Comparison of ENCODE assay signal across 2 cellular contexts in genomic region chr18:59006461-59007067, GRCh38.
TF ChIP-seq lines count a peak whose summit lies in the region.

No MANE protein-coding gene starts in this region.

TF ChIP-seq in IMR-90, 13 proteins besides CTCF, POLR2A, EP300 and RAD21:
- TF ChIP-seq RCOR1 (IDR thresholded peaks at IDR 0.05; ENCODE audit: insufficient replicate concordance, low read length) (no peak), MXI1 (IDR thresholded peaks at IDR 0.05; ENCODE audit: borderline replicate concordance, low read depth, low read length) (no peak), BHLHE40 (IDR thresholded peaks at IDR 0.05; ENCODE audit: low read depth, low read length) (no peak), CEBPB (IDR thresholded peaks at IDR 0.05; ENCODE audit: low read depth, low read length) (no peak), RFX5 (IDR thresholded peaks at IDR 0.05; ENCODE audit: low read depth, low read length) (no peak), MAFK (IDR thresholded peaks at IDR 0.05; ENCODE audit: low read depth, low read length) (no peak), MAZ (IDR thresholded peaks at IDR 0.05; ENCODE audit: borderline replicate concordance, low read depth, low read length) (no peak), SMC3 (IDR thresholded peaks at IDR 0.05; ENCODE audit: low read depth, low read length) (no peak), USF2 (IDR thresholded peaks at IDR 0.05; ENCODE audit: low read depth, low read length) (no peak), NFE2L2 (IDR thresholded peaks at IDR 0.05; ENCODE audit: low read depth, low read length) (no peak), FOS (IDR thresholded peaks at IDR 0.05; ENCODE audit: low read depth, low read length) (no peak), CHD1 (IDR thresholded peaks at IDR 0.05; ENCODE audit: low read depth, low read length) (no peak)
- TF ChIP-seq, protein P1, sequence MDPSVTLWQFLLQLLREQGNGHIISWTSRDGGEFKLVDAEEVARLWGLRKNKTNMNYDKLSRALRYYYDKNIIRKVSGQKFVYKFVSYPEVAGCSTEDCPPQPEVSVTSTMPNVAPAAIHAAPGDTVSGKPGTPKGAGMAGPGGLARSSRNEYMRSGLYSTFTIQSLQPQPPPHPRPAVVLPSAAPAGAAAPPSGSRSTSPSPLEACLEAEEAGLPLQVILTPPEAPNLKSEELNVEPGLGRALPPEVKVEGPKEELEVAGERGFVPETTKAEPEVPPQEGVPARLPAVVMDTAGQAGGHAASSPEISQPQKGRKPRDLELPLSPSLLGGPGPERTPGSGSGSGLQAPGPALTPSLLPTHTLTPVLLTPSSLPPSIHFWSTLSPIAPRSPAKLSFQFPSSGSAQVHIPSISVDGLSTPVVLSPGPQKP (IDR thresholded peaks at IDR 0.05; ENCODE audit: borderline replicate concordance, low read depth, low read length) = no peak

TF ChIP-seq in GM23338, 12 proteins besides CTCF, POLR2A, EP300 and RAD21:
- TF ChIP-seq JUNB (IDR thresholded peaks at IDR 0.05; ENCODE audit: unreplicated experiment) = no peak
- TF ChIP-seq EZH2 (IDR thresholded peaks at IDR 0.05; ENCODE audit: low read depth, unreplicated experiment) = no peak
- TF ChIP-seq, protein P2, sequence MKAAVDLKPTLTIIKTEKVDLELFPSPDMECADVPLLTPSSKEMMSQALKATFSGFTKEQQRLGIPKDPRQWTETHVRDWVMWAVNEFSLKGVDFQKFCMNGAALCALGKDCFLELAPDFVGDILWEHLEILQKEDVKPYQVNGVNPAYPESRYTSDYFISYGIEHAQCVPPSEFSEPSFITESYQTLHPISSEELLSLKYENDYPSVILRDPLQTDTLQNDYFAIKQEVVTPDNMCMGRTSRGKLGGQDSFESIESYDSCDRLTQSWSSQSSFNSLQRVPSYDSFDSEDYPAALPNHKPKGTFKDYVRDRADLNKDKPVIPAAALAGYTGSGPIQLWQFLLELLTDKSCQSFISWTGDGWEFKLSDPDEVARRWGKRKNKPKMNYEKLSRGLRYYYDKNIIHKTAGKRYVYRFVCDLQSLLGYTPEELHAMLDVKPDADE (IDR thresholded peaks at IDR 0.05) = no peak
- no peak for TF ChIP-seq EZH2phosphoT487 (IDR thresholded peaks at IDR 0.05; ENCODE audit: unreplicated experiment)
- no peak for TF ChIP-seq STAT1 (IDR thresholded peaks at IDR 0.05; ENCODE audit: unreplicated experiment)
- TF ChIP-seq NANOG (IDR thresholded peaks at IDR 0.05; ENCODE audit: borderline replicate concordance) = no peak
- TF ChIP-seq, protein P3, sequence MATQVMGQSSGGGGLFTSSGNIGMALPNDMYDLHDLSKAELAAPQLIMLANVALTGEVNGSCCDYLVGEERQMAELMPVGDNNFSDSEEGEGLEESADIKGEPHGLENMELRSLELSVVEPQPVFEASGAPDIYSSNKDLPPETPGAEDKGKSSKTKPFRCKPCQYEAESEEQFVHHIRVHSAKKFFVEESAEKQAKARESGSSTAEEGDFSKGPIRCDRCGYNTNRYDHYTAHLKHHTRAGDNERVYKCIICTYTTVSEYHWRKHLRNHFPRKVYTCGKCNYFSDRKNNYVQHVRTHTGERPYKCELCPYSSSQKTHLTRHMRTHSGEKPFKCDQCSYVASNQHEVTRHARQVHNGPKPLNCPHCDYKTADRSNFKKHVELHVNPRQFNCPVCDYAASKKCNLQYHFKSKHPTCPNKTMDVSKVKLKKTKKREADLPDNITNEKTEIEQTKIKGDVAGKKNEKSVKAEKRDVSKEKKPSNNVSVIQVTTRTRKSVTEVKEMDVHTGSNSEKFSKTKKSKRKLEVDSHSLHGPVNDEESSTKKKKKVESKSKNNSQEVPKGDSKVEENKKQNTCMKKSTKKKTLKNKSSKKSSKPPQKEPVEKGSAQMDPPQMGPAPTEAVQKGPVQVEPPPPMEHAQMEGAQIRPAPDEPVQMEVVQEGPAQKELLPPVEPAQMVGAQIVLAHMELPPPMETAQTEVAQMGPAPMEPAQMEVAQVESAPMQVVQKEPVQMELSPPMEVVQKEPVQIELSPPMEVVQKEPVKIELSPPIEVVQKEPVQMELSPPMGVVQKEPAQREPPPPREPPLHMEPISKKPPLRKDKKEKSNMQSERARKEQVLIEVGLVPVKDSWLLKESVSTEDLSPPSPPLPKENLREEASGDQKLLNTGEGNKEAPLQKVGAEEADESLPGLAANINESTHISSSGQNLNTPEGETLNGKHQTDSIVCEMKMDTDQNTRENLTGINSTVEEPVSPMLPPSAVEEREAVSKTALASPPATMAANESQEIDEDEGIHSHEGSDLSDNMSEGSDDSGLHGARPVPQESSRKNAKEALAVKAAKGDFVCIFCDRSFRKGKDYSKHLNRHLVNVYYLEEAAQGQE (IDR thresholded peaks at IDR 0.05; ENCODE audit: unreplicated experiment) = no peak
- no peak for TF ChIP-seq ZNF114 (CRISPR knock-in tag; IDR thresholded peaks at IDR 0.05)
- no peak for TF ChIP-seq POLR2AphosphoS5 (IDR thresholded peaks at IDR 0.05; ENCODE audit: low read depth)
- TF ChIP-seq ZNF462 (CRISPR knock-in tag; IDR thresholded peaks at IDR 0.05) = no peak
- TF ChIP-seq CREB1 (CRISPR knock-in tag; IDR thresholded peaks at IDR 0.05; ENCODE audit: low read depth) = no peak
- no peak for TF ChIP-seq ZNF331 (CRISPR knock-in tag; IDR thresholded peaks at IDR 0.05; ENCODE audit: low read depth)
